ENCODE assay signal across 21 cellular contexts in the genomic region with DNA sequence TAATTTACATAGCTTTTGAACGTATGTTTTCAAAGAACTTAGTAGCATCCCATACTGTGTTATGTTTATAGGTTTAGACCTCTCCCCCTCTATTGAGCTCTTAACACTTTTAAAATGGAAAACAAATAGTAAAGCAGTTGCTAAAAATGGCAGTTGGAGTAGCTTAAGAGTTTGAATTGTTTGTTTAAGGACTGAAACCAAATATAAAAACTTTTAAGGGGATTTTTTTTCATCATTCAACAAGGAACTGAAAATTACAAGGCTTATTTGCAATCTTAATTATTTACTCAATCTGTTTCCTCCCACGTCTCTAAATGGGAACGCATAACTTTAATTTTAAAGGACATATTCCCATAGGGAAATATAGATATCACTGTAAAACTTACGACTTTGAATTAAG. TPM values are rescaled to one million over a fixed set of nuclear protein-coding genes. Genes with fewer than 3 reads are reported as not detected.
"Had no signal": no experiment of that assay in that cellular context is flagged by ENCODE, and none has a peak within 500 bp of the region (broad histone marks: within the 10 kb centered on the region; RNA-seq: fewer than 3 reads in every experiment).

No MANE protein-coding gene starts in this region.

- H3K27ac Mint-ChIP-seq: nephron had no signal

- H3K36me3 ChIP-seq: gastrocnemius medialis, suprapubic skin, upper lobe of left lung had no signal

- H3K27ac ChIP-seq: gastrocnemius medialis, suprapubic skin, upper lobe of left lung, VCaP had no signal

- DNase-seq: activated CD4-positive, alpha-beta T cell treated with anti-CD3 and anti-CD28 coated beads for 1 hour; cerebellar nuclear complex; effector CD4-positive, alpha-beta T cell; gastrocnemius medialis; head of caudate nucleus; midbrain; occipital lobe; posterior cingulate gyrus; stimulated activated CD4-positive, alpha-beta T cell treated with anti-CD3 and anti-CD28 coated beads, Interleukin-12 subunit alpha, Interleukin-12 subunit beta, amount 100 ng/mL, for 4 hours; stimulated activated CD4-positive, alpha-beta T cell treated with anti-CD3 and anti-CD28 coated beads, Interleukin-1b, Interleukin-23, amount 100 ng/mL, for 48 hours; stimulated activated CD8-positive, alpha-beta memory T cell treated with anti-CD3 and anti-CD28 coated beads, Interleukin-4, amount 100 ng/mL, for 48 hours; stimulated activated naive CD4-positive, alpha-beta T cell treated with Interleukin-2 at 50 U/mL for 16 hours; upper lobe of left lung had no signal

- H3K4me3 ChIP-seq: gastrocnemius medialis, suprapubic skin, upper lobe of left lung had no signal

- ATAC-seq: esophagus mucosa, gastrocnemius medialis, left lobe of liver had no signal

- H3K9me3 ChIP-seq: gastrocnemius medialis, suprapubic skin, upper lobe of left lung had no signal

RNA-seq across cellular contexts. Expression of gene SPAG6, which starts 1.5 kb away (rescaled TPM):
- total RNA-seq: activated CD8-positive, alpha-beta memory T cell treated with anti-CD3 and anti-CD28 coated beads for 36 hours; bronchial epithelial cell; esophagus mucosa; left lobe of liver; lung microvascular endothelial cell had no signal
